ENCODE assay signal across 35 cellular contexts in genomic region chr2:134512734-134513467, GRCh38.
"Had no signal": no experiment of that assay in that cellular context is flagged by ENCODE, and none has a peak within 500 bp of the region (broad histone marks: within the 10 kb centered on the region; RNA-seq: fewer than 3 reads in every experiment).

No MANE protein-coding gene starts in this region.

- H3K36me3 Mint-ChIP-seq: activated CD4-positive, alpha-beta memory T cell treated with anti-CD3 and anti-CD28 coated beads for 36 hours; activated naive CD4-positive, alpha-beta T cell treated with anti-CD3 and anti-CD28 coated beads, Interleukin-2, amount 10 ng/mL, durations not matched to agents 7 days and 5 days; activated naive CD8-positive, alpha-beta T cell treated with anti-CD3 and anti-CD28 coated beads for 36 hours; T-cell had no signal

- H3K4me3 ChIP-seq: MG63, PC-9 had no signal

- H3K9me3 ChIP-seq: MG63 had no signal

- H3K4me2 ChIP-seq: PC-9 had no signal

- H2AFZ ChIP-seq: PC-9 had no signal

- H3K9me3 Mint-ChIP-seq: activated B cell treated with CpG ODN at 0.5 μM for 24 hours; activated CD4-positive, alpha-beta memory T cell treated with anti-CD3 and anti-CD28 coated beads for 36 hours; activated naive CD4-positive, alpha-beta T cell treated with anti-CD3 and anti-CD28 coated beads, Interleukin-2, amount 10 ng/mL, durations not matched to agents 7 days and 5 days; activated naive CD8-positive, alpha-beta T cell treated with anti-CD3 and anti-CD28 coated beads for 36 hours; activated T-cell treated with anti-CD3 and anti-CD28 coated beads, Interleukin-2, amount 50 U/mL, for 4 hours; activated T-helper 1 cell treated with anti-CD3 and anti-CD28 coated beads, Interleukin-12 subunit alpha, Interleukin-12 subunit beta, Interleukin-2, Interleukin-4 antibody, amounts not matched to agents 30 ng/mL and 10 ng/mL and 1 ng/mL, durations not matched to agents 14 hours and 24 hours and 36 hours; T-cell had no signal

- DNase-seq: activated B cell treated with CpG ODN at 0.5 μM for 24 hours; activated CD4-positive, alpha-beta memory T cell treated with anti-CD3 and anti-CD28 coated beads for 36 hours; activated CD4-positive, alpha-beta T cell treated with anti-CD3 and anti-CD28 coated beads for 4 hours; activated CD4-positive, alpha-beta T cell treated with anti-CD3 and anti-CD28 coated beads, Interleukin-2, amount 50 U/mL, for 1 hour; activated CD4-positive, CD25-positive, alpha-beta regulatory T cell treated with anti-CD3 and anti-CD28 coated beads, Interleukin-2, amount 50 U/mL, for 72 hours; activated CD8-positive, alpha-beta memory T cell treated with anti-CD3 and anti-CD28 coated beads, Interleukin-2, amount 50 U/mL, for 4 hours; activated naive CD4-positive, alpha-beta T cell treated with anti-CD3 and anti-CD28 coated beads, Interleukin-2, amount 10 ng/mL, durations not matched to agents 7 days and 5 days; activated naive CD8-positive, alpha-beta T cell treated with anti-CD3 and anti-CD28 coated beads for 36 hours; activated T-cell treated with anti-CD3 and anti-CD28 coated beads for 4 hours; activated T-cell treated with anti-CD3 and anti-CD28 coated beads, Interleukin-2, amount 50 U/mL, for 4 hours; amniotic stem cell; aorta; Karpas-422; KBM-7; MG63; NCI-H1048; NCI-H1105 treated with DMSO at 0.1 percent for 48 hours; NCI-H1436; NCI-H1694; NCI-H1930; NCI-H2081 treated with DMSO at 0.1 percent for 48 hours; NCI-H345; NCI-H524 treated with DMSO at 0.1 percent for 48 hours; NCI-H748 treated with DMSO at 0.1 percent for 48 hours; NK-92 treated with Interleukin-12 subunit alpha and Interleukin-12 subunit beta, amount 100 ng/mL, for 24 hours; PC-9; SIG-M5; T-cell; T-helper 17 cell had no signal

- H3K27me3 ChIP-seq: MG63 had no signal

- H3K27ac Mint-ChIP-seq: activated B cell treated with CpG ODN at 0.5 μM for 24 hours; activated CD4-positive, alpha-beta memory T cell treated with anti-CD3 and anti-CD28 coated beads for 36 hours; activated naive CD4-positive, alpha-beta T cell treated with anti-CD3 and anti-CD28 coated beads, Interleukin-2, amount 10 ng/mL, durations not matched to agents 7 days and 5 days; activated naive CD8-positive, alpha-beta T cell treated with anti-CD3 and anti-CD28 coated beads for 36 hours; activated T-helper 1 cell treated with anti-CD3 and anti-CD28 coated beads, Interleukin-12 subunit alpha, Interleukin-12 subunit beta, Interleukin-2, Interleukin-4 antibody, amounts not matched to agents 30 ng/mL and 10 ng/mL and 1 ng/mL, durations not matched to agents 14 hours and 24 hours and 36 hours; T-cell; T-helper 17 cell had no signal

- H3K4me3 Mint-ChIP-seq: activated B cell treated with CpG ODN at 0.5 μM for 24 hours; activated CD4-positive, alpha-beta memory T cell treated with anti-CD3 and anti-CD28 coated beads for 36 hours; activated naive CD4-positive, alpha-beta T cell treated with anti-CD3 and anti-CD28 coated beads, Interleukin-2, amount 10 ng/mL, durations not matched to agents 7 days and 5 days; activated naive CD8-positive, alpha-beta T cell treated with anti-CD3 and anti-CD28 coated beads for 36 hours; activated T-cell treated with anti-CD3 and anti-CD28 coated beads, Interleukin-2, amount 50 U/mL, for 4 hours; activated T-helper 1 cell treated with anti-CD3 and anti-CD28 coated beads, Interleukin-12 subunit alpha, Interleukin-12 subunit beta, Interleukin-2, Interleukin-4 antibody, amounts not matched to agents 30 ng/mL and 10 ng/mL and 1 ng/mL, durations not matched to agents 14 hours and 24 hours and 36 hours; T-cell; T-helper 17 cell had no signal

- FAIRE-seq: RCC 7860 had no signal

- ATAC-seq: activated T-cell treated with anti-CD3 and anti-CD28 coated beads, Interleukin-2, amount 50 U/mL, for 4 hours; Right ventricle myocardium inferior; SK-N-SH treated with all-trans-retinoic acid at 6 μM for 48 hours; T-cell; T-helper 17 cell had no signal

- H3K27ac ChIP-seq: PC-9, RWPE1, VCaP had no signal

- H3K27me3 Mint-ChIP-seq: activated B cell treated with CpG ODN at 0.5 μM for 24 hours had no signal

- H3K36me3 ChIP-seq: MG63 had no signal

- H3K4me1 Mint-ChIP-seq: activated B cell treated with CpG ODN at 0.5 μM for 24 hours; activated naive CD4-positive, alpha-beta T cell treated with anti-CD3 and anti-CD28 coated beads, Interleukin-2, amount 10 ng/mL, durations not matched to agents 7 days and 5 days; activated naive CD8-positive, alpha-beta T cell treated with anti-CD3 and anti-CD28 coated beads for 36 hours had no signal
